13 cellular contexts compared by ENCODE assay signal in genomic region chr6:454148-454991, GRCh38.
"Had no signal": no experiment of that assay in that cellular context is flagged by ENCODE, and none has a peak within 500 bp of the region (broad histone marks: within the 10 kb centered on the region; RNA-seq: fewer than 3 reads in every experiment).

No MANE protein-coding gene starts in this region.

- H3K27me3 Mint-ChIP-seq: T-cell had no signal

- H3K36me3 Mint-ChIP-seq: T-cell had no signal

- H3K27ac Mint-ChIP-seq: activated CD8-positive, alpha-beta memory T cell treated with anti-CD3 and anti-CD28 coated beads, Interleukin-2, amount 10 ng/mL, durations not matched to agents 7 days and 5 days had no signal

- H3K4me3 Mint-ChIP-seq: neural crest cell had no signal

- H3K4me1 Mint-ChIP-seq: neural crest cell had no signal

- H3K27ac ChIP-seq: adrenal gland, SJSA1, thyroid gland, uterus had no signal

- H3K4me3 ChIP-seq: adrenal gland, SJSA1, thyroid gland, uterus had no signal

- H3K27me3 ChIP-seq: adrenal gland, thyroid gland, uterus had no signal

- H3K4me1 ChIP-seq: adrenal gland, SJSA1, thyroid gland, uterus had no signal

- ATAC-seq: left ventricle myocardium superior had no signal

- DNase-seq: adrenal gland; central memory CD4-positive, alpha-beta T cell; cortex of kidney; effector CD8-positive, alpha-beta T cell; hippocampal formation; left ventricle myocardium superior; T1000; thyroid gland; uterus had no signal

- H3K36me3 ChIP-seq: adrenal gland, SJSA1, thyroid gland, uterus had no signal

- H3K9me3 ChIP-seq: adrenal gland, SJSA1, thyroid gland, uterus had no signal
